ENCODE assay signal across 3 cellular contexts in the genomic region with DNA sequence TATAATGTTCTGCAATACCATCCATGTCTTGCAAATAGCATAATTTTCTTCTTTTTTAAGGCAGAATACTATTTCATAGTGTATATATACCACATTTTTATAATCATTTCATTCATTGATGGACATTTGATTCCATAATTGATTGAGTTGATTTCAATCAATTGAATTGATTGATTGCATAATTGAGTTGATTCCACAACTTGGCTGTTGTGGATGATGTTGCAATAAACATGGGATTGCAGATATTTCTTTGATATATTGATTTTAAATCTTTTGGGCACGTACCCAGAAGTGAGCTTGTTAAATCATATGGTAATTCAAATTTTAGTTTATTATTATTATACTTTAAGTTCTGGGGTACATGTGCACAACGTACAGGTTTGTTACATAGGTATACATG.
TF ChIP-seq lines count a peak whose summit lies in the region.

No MANE protein-coding gene starts in this region.

TF ChIP-seq in HepG2, 621 proteins besides CTCF, POLR2A, EP300 and RAD21:
- TF ChIP-seq EED (CRISPR knock-in tag; IDR thresholded peaks at IDR 0.05) (no peak), GLI4 (CRISPR knock-in tag; IDR thresholded peaks at IDR 0.05; ENCODE audit: borderline replicate concordance) (no peak), CEBPB (IDR thresholded peaks at IDR 0.05; ENCODE audit: borderline replicate concordance, low read depth, low read length) (peak; percentile 65), AGO2 (optimal IDR thresholded peaks at IDR 0.05; ENCODE audit: low read depth, low read length) (no peak), RFXANK (CRISPR knock-in tag; IDR thresholded peaks at IDR 0.05) (no peak), ZNF781 (CRISPR knock-in tag; IDR thresholded peaks at IDR 0.05; ENCODE audit: borderline replicate concordance, not compliant biosample characterization) (no peak)
TF ChIP-seq in HepG2: peak in this region for 1.

TF ChIP-seq in IMR-90, 13 proteins besides CTCF, POLR2A, EP300 and RAD21:
- TF ChIP-seq FOS (IDR thresholded peaks at IDR 0.05; ENCODE audit: low read depth, low read length) (no peak), CEBPB (IDR thresholded peaks at IDR 0.05; ENCODE audit: low read depth, low read length) (peak; percentile 55)
TF ChIP-seq in IMR-90: peak in this region for 1.

TF ChIP-seq in K562, 482 proteins besides CTCF, POLR2A, EP300 and RAD21:
- TF ChIP-seq CEBPB (tag; IDR thresholded peaks at IDR 0.05) (peak; percentile 61), CEBPG (CRISPR knock-in tag; IDR thresholded peaks at IDR 0.05) (no peak), CEBPG (tag; conservative IDR thresholded peaks at IDR 0.05 in 1 of 2, IDR thresholded peaks at IDR 0.05 in 1 of 2) (peak in 1 of 2 experiments; percentile 66; a peak in 2 of 4 replicates), ZNF561 (CRISPR knock-in tag; conservative IDR thresholded peaks at IDR 0.05) (no peak)
TF ChIP-seq in K562: peak in this region for 2.
